In genomic region chr6:2931055-2931454, GRCh38 we compare ENCODE assay signal across 20 cellular contexts. TPM values are rescaled to one million over a fixed set of nuclear protein-coding genes. Genes with fewer than 3 reads are reported as not detected.
DNase-seq lines count a peak whose midpoint lies in the region; ATAC-seq and TF ChIP-seq lines count a peak whose summit lies in the region.
"Had no signal": no experiment of that assay in that cellular context is flagged by ENCODE, and none has a peak within 500 bp of the region (broad histone marks: within the 10 kb centered on the region; RNA-seq: fewer than 3 reads in every experiment).

No MANE protein-coding gene starts in this region.

- H3K36me3 Mint-ChIP-seq in GM23338 (ENCODE audit: low read depth), result no peaks in the 10 kb centered on the region
- H3K36me3 Mint-ChIP-seq: CD8-positive, alpha-beta T cell had no signal

- H3K4me2 ChIP-seq in GM23338, result peak overlapping the region; percentile 39
- H3K4me2 ChIP-seq: A549, BLaER1 had no signal

- peak overlapping the region; percentile 89 for H3K27ac Mint-ChIP-seq in GM23338
- H3K27ac Mint-ChIP-seq: CD8-positive, alpha-beta T cell; HFFc6 had no signal

- H3K9me3 Mint-ChIP-seq in GM23338, result no peaks in the 10 kb centered on the region
- H3K9me3 Mint-ChIP-seq: HFFc6 had no signal

- H3K4me3 ChIP-seq in GM23338, result no peak overlapping the region; the same call in 1 of the 2 replicates
- H3K4me3 ChIP-seq in HUES64 (ENCODE audit: low read length), result no peak overlapping the region
- no peak overlapping the region for H3K4me3 ChIP-seq in coronary artery
- H3K4me3 ChIP-seq: A549, BLaER1, K562 had no signal

- H3K27ac ChIP-seq in GM23338 (ENCODE audit: low read depth) (peak overlapping the region; percentile 99), HUES64 (ENCODE audit: low read depth, low read length) (peak overlapping the region; percentile 75; the same call in 1 of the 2 replicates), coronary artery (no peak overlapping the region)
- H3K27ac ChIP-seq: A549, BLaER1, RWPE1 had no signal

- H3K9ac ChIP-seq in HUES64 (ENCODE audit: low read depth, low read length), result no peak overlapping the region
- H3K9ac ChIP-seq: BLaER1 had no signal

- H3K36me3 ChIP-seq in GM23338 (ENCODE audit: insufficient read depth) (no peaks in the 10 kb centered on the region), HUES64 (ENCODE audit: insufficient read depth, low read length) (no peaks in the 10 kb centered on the region)
- H3K36me3 ChIP-seq: BLaER1 had no signal

- H3K4me1 Mint-ChIP-seq in GM23338, result peaks cover 59% of the 10 kb centered on the region

- H3F3A ChIP-seq in GM23338 (replicated peaks; ENCODE audit: low read depth), result 0 out of 2 replicates have a peak, but pooled peaks cover 3% of the 10 kb centered on the region

- H3K4me1 ChIP-seq in GM23338 (ENCODE audit: insufficient read depth), result peaks cover 40% of the 10 kb centered on the region
- H3K4me1 ChIP-seq in HUES64 (ENCODE audit: insufficient read depth, low read length), result peaks cover 26% of the 10 kb centered on the region

- H3K9me2 ChIP-seq in GM23338 (ENCODE audit: insufficient read depth), result no peaks in the 10 kb centered on the region

- H3K27me3 ChIP-seq in GM23338 (ENCODE audit: insufficient read depth) (no peaks in the 10 kb centered on the region), HUES64 (ENCODE audit: insufficient read depth, low read length) (no peaks in the 10 kb centered on the region)
- H3K27me3 ChIP-seq: BLaER1 had no signal

- no peaks in the 10 kb centered on the region for H3K79me2 ChIP-seq in GM23338 (replicated peaks; ENCODE audit: insufficient read depth)

- DNase-seq in GM23338 (ENCODE audit: low spot score), result peak; percentile 72
- DNase-seq in coronary artery (ENCODE audit: low spot score), result peak; percentile 21
- DNase-seq in mesenteric fat pad (ENCODE audit: low spot score), result peak; percentile 12
- DNase-seq in NCI-H1048 (lab: John Stamatoyannopoulos, UW), result no peak
- DNase-seq in NCI-H1436 (lab: John Stamatoyannopoulos, UW), result no peak
- no peak for DNase-seq in MV-4-11 (lab: John Stamatoyannopoulos, UW)
- DNase-seq: Calu3, GOT3, HFFc6, NCI-H187, NCI-H2227 treated with DMSO at 0.1 percent for 48 hours, NCI-H524 treated with DMSO at 0.1 percent for 48 hours, PC-3, SIG-M5 had no signal

- H2AFZ ChIP-seq in GM23338, result no peak overlapping the region

- H4K20me1 ChIP-seq in GM23338 (replicated peaks; ENCODE audit: insufficient read depth), result no peaks in the 10 kb centered on the region
- H4K20me1 ChIP-seq: BLaER1 had no signal

- peak overlapping the region; percentile 35; the same call in 2 of the 3 replicates for H3K4me3 Mint-ChIP-seq in GM23338
- H3K4me3 Mint-ChIP-seq: CD8-positive, alpha-beta T cell; HFFc6 had no signal

- TF ChIP-seq CTCF in GM23338 (conservative IDR thresholded peaks at IDR 0.05; ENCODE audit: low read depth in 2 of 2) (no peak), coronary artery (IDR thresholded peaks at IDR 0.05) (no peak)

- no peaks in the 10 kb centered on the region for H3K9me3 ChIP-seq in HUES64 (ENCODE audit: insufficient read depth, low read depth, low read length)
- H3K9me3 ChIP-seq: A549 had no signal

- ATAC-seq in GM23338, result no peak
- ATAC-seq: CD8-positive, alpha-beta T cell; K562; PC-3 had no signal

- H3K27me3 Mint-ChIP-seq in GM23338 (ENCODE audit: insufficient read depth, low read depth, poor library complexity), result peaks cover 4% of the 10 kb centered on the region

- WGBS in HUES64, result 43% methylated on average over 8 of the region's 8 CpGs

TF ChIP-seq in GM23338, 12 proteins besides CTCF, POLR2A, EP300 and RAD21:
- TF ChIP-seq NANOG (IDR thresholded peaks at IDR 0.05; ENCODE audit: borderline replicate concordance), result peak; percentile 72
- no peak for TF ChIP-seq ZNF462 (CRISPR knock-in tag; IDR thresholded peaks at IDR 0.05)

RNA-seq across cellular contexts. Expression of gene SERPINB9, which starts 27.9 kb away (rescaled TPM):
- 65.0 and 71.3 TPM in 2 replicates for total RNA-seq in GM23338 (2014; rRNA removed; shearing (Covaris generic))
- 46.6 and 47.4 TPM in 2 replicates for polyA plus RNA-seq in GM23338 (2016; fragmentation: Nextera tagmentation; extraction: Ambion mirVana)
- polyA plus RNA-seq in HUES64 (2013, experiment 1 of 2), result 39.0 TPM
- 34.7 TPM for polyA plus RNA-seq in HUES64 (2013, experiment 2 of 2)
- total RNA-seq in mesenteric fat pad, result 17.4 TPM

RNA-seq across cellular contexts. Expression of gene SERPINB6, which starts 40.3 kb away (rescaled TPM):
- 37.6 and 38.5 TPM in 2 replicates for total RNA-seq in GM23338 (2014; rRNA removed; shearing (Covaris generic))
- 25.9 and 26.0 TPM in 2 replicates for polyA plus RNA-seq in GM23338 (2016; fragmentation: Nextera tagmentation; extraction: Ambion mirVana)
- 15.9 TPM for polyA plus RNA-seq in HUES64 (2013, experiment 1 of 2)
- 21.7 TPM for polyA plus RNA-seq in HUES64 (2013, experiment 2 of 2)
- total RNA-seq in mesenteric fat pad, result 127 TPM

Comparison
In these comparisons a context has a peak if more than half of its experiments do, and no peak if none do; other contexts are left out.
1. DNase-seq: peak in GM23338 (single experiment), coronary artery (single experiment) and mesenteric fat pad (single experiment); none in NCI-H1048 (single experiment), NCI-H1436 (single experiment) and MV-4-11 (single experiment).
2. H3K27ac ChIP-seq: peak in GM23338 (single experiment) and HUES64 (single experiment); none in coronary artery (0 of 2).